Comparison of ENCODE assay signal across 14 cellular contexts in genomic region chr16:11679250-11679649, GRCh38. TPM values are rescaled to one million over a fixed set of nuclear protein-coding genes. Genes with fewer than 3 reads are reported as not detected.
DNase-seq lines count a peak whose midpoint lies in the region; ATAC-seq, FAIRE-seq and TF ChIP-seq lines count a peak whose summit lies in the region.
"Had no signal": no experiment of that assay in that cellular context is flagged by ENCODE, and none has a peak within 500 bp of the region (broad histone marks: within the 10 kb centered on the region; RNA-seq: fewer than 3 reads in every experiment).

No MANE protein-coding gene starts in this region.

- no peak overlapping the region for H3K9ac ChIP-seq in kidney (ENCODE audit: low read length in 2 of 2)

- no peak overlapping the region for H3K4me3 ChIP-seq in kidney (ENCODE audit: low read length in 2 of 2)

- peaks cover 26 to 29% of the 10 kb centered on the region in 2 donors for H3K4me1 ChIP-seq in kidney (ENCODE audit: control insufficient read depth in 1 of 2, insufficient read depth in 1 of 2, low read depth in 1 of 2, low read length in 2 of 2)

- H3K9me3 ChIP-seq in kidney (ENCODE audit: control insufficient read depth in 1 of 2, low read length in 2 of 2), result no peaks in the 10 kb centered on the region

- H3K9me3 Mint-ChIP-seq in activated CD4-positive, alpha-beta memory T cell treated with anti-CD3 and anti-CD28 coated beads for 36 hours, result no peaks in the 10 kb centered on the region
- no peaks in the 10 kb centered on the region for H3K9me3 Mint-ChIP-seq in activated CD4-positive, alpha-beta memory T cell treated with anti-CD3 and anti-CD28 coated beads, Interleukin-2, amount 10 ng/mL, durations not matched to agents 7 days and 5 days
- H3K9me3 Mint-ChIP-seq in stimulated activated memory B cell treated with anti-CD40 and anti-IgM and Interleukin-4, amounts not matched to agents 10 μg/mL and 1 μg/mL and 100 μg/mL, for 72 hours, result no peaks in the 10 kb centered on the region

- peaks cover 26 to 50% of the 10 kb centered on the region in 2 donors for H3K36me3 ChIP-seq in kidney (ENCODE audit: control insufficient read depth in 1 of 2, insufficient read depth in 2 of 2, low read length in 2 of 2)

- H3K4me1 Mint-ChIP-seq in activated CD4-positive, alpha-beta memory T cell treated with anti-CD3 and anti-CD28 coated beads for 36 hours (ENCODE audit: low read depth), result peaks cover 73% of the 10 kb centered on the region
- H3K4me1 Mint-ChIP-seq in activated CD4-positive, alpha-beta memory T cell treated with anti-CD3 and anti-CD28 coated beads, Interleukin-2, amount 10 ng/mL, durations not matched to agents 7 days and 5 days, result peaks cover 71% of the 10 kb centered on the region
- H3K4me1 Mint-ChIP-seq in stimulated activated memory B cell treated with anti-CD40 and anti-IgM and Interleukin-4, amounts not matched to agents 10 μg/mL and 1 μg/mL and 100 μg/mL, for 72 hours, result peaks cover 98% of the 10 kb centered on the region

- H3K27ac ChIP-seq in kidney (ENCODE audit: low read depth in 2 of 2, low read length in 2 of 2), result no peak overlapping the region

- POLR2A ChIA-PET in activated CD4-positive, alpha-beta memory T cell treated with anti-CD3 and anti-CD28 coated beads for 36 hours (lab: Charles Lee), result no interaction called here
- POLR2A ChIA-PET in activated CD4-positive, alpha-beta memory T cell treated with anti-CD3 and anti-CD28 coated beads, Interleukin-2, amount 10 ng/mL, durations not matched to agents 7 days and 5 days (lab: Charles Lee), result no interaction called here

- CTCF ChIA-PET in activated CD4-positive, alpha-beta memory T cell treated with anti-CD3 and anti-CD28 coated beads for 36 hours (lab: Charles Lee), result interaction anchor here (1.2 to 1.6 kb wide), 2 partner anchors 38 to 147 kb away, joined by 3 to 4 read pairs; no protein-coding TSS in a partner anchor
- CTCF ChIA-PET in activated CD4-positive, alpha-beta memory T cell treated with anti-CD3 and anti-CD28 coated beads, Interleukin-2, amount 10 ng/mL, durations not matched to agents 7 days and 5 days (lab: Charles Lee), result interaction anchor here (1.0 to 1.8 kb wide), 5 partner anchors 10 to 283 kb away, joined by 3 to 5 read pairs (median 4); no protein-coding TSS in a partner anchor

- FAIRE-seq in kidney (lab: Jason Lieb, UNC), result no peak
- FAIRE-seq: H54, islet of Langerhans had no signal

- peaks cover 31% of the 10 kb centered on the region for H3K36me3 Mint-ChIP-seq in activated CD4-positive, alpha-beta memory T cell treated with anti-CD3 and anti-CD28 coated beads for 36 hours
- H3K36me3 Mint-ChIP-seq in activated CD4-positive, alpha-beta memory T cell treated with anti-CD3 and anti-CD28 coated beads, Interleukin-2, amount 10 ng/mL, durations not matched to agents 7 days and 5 days (ENCODE audit: low read depth), result peaks cover 70% of the 10 kb centered on the region
- H3K36me3 Mint-ChIP-seq in stimulated activated memory B cell treated with anti-CD40 and anti-IgM and Interleukin-4, amounts not matched to agents 10 μg/mL and 1 μg/mL and 100 μg/mL, for 72 hours, result peaks cover 59% of the 10 kb centered on the region

- ATAC-seq in stimulated activated memory B cell treated with anti-CD40 and anti-IgM and Interleukin-4, amounts not matched to agents 10 μg/mL and 1 μg/mL and 100 μg/mL, for 72 hours, result no peak

- no peak overlapping the region for H3K4me3 Mint-ChIP-seq in activated CD4-positive, alpha-beta memory T cell treated with anti-CD3 and anti-CD28 coated beads for 36 hours
- H3K4me3 Mint-ChIP-seq in activated CD4-positive, alpha-beta memory T cell treated with anti-CD3 and anti-CD28 coated beads, Interleukin-2, amount 10 ng/mL, durations not matched to agents 7 days and 5 days, result no peak overlapping the region
- H3K4me3 Mint-ChIP-seq in stimulated activated memory B cell treated with anti-CD40 and anti-IgM and Interleukin-4, amounts not matched to agents 10 μg/mL and 1 μg/mL and 100 μg/mL, for 72 hours, result peak overlapping the region; percentile 16

- H3K27me3 Mint-ChIP-seq in activated CD4-positive, alpha-beta memory T cell treated with anti-CD3 and anti-CD28 coated beads for 36 hours, result no peaks in the 10 kb centered on the region
- H3K27me3 Mint-ChIP-seq in activated CD4-positive, alpha-beta memory T cell treated with anti-CD3 and anti-CD28 coated beads, Interleukin-2, amount 10 ng/mL, durations not matched to agents 7 days and 5 days, result no peaks in the 10 kb centered on the region
- no peaks in the 10 kb centered on the region for H3K27me3 Mint-ChIP-seq in stimulated activated memory B cell treated with anti-CD40 and anti-IgM and Interleukin-4, amounts not matched to agents 10 μg/mL and 1 μg/mL and 100 μg/mL, for 72 hours

- DNase-seq in activated CD4-positive, alpha-beta memory T cell treated with anti-CD3 and anti-CD28 coated beads for 36 hours, result no peak
- DNase-seq in activated CD4-positive, alpha-beta memory T cell treated with anti-CD3 and anti-CD28 coated beads, Interleukin-2, amount 10 ng/mL, durations not matched to agents 7 days and 5 days, result no peak
- DNase-seq in RPMI8226 (peak; percentile 72), kidney (peak; percentile 62), NCI-H226 (no peak), AML-193 (lab: John Stamatoyannopoulos, UW) (no peak), HPDE6-E6E7 (ENCODE audit: extremely low spot score) (no peak)
- DNase-seq: activated CD8-positive, alpha-beta memory T cell treated with anti-CD3 and anti-CD28 coated beads, Interleukin-2, amount 50 U/mL, for 4 hours; effector CD8-positive, alpha-beta T cell; foreskin fibroblast; NCI-H1105 treated with DMSO at 0.1 percent for 48 hours had no signal

- intact Hi-C loops in activated CD4-positive, alpha-beta memory T cell treated with anti-CD3 and anti-CD28 coated beads for 36 hours (cut with micrococcal nuclease), result no loop called here
- intact Hi-C loops in kidney (cut with DNase I), result no loop called here

- peak overlapping the region; percentile 20 for H3K27ac Mint-ChIP-seq in activated CD4-positive, alpha-beta memory T cell treated with anti-CD3 and anti-CD28 coated beads for 36 hours
- H3K27ac Mint-ChIP-seq in activated CD4-positive, alpha-beta memory T cell treated with anti-CD3 and anti-CD28 coated beads, Interleukin-2, amount 10 ng/mL, durations not matched to agents 7 days and 5 days, result no peak overlapping the region
- peak overlapping the region; percentile 96 for H3K27ac Mint-ChIP-seq in stimulated activated memory B cell treated with anti-CD40 and anti-IgM and Interleukin-4, amounts not matched to agents 10 μg/mL and 1 μg/mL and 100 μg/mL, for 72 hours

- no peak for TF ChIP-seq CTCF in kidney (IDR thresholded peaks at IDR 0.05; ENCODE audit: borderline replicate concordance, extremely low read depth, insufficient read depth)

RNA-seq across cellular contexts. Expression of gene SNN, which starts 11.0 kb away (rescaled TPM):
- total RNA-seq in activated CD4-positive, alpha-beta memory T cell treated with anti-CD3 and anti-CD28 coated beads for 36 hours, result 1 to 10 TPM; 9.1 TPM
- total RNA-seq in activated CD4-positive, alpha-beta memory T cell treated with anti-CD3 and anti-CD28 coated beads, Interleukin-2, amount 10 ng/mL, durations not matched to agents 7 days and 5 days, result 1 to 10 TPM; 6.2 to 7.3 TPM
- total RNA-seq in kidney, result 21.9 TPM
- 16.6 TPM for polyA plus RNA-seq in kidney (ENCODE audit: insufficient read depth, low read depth, low replicate concordance)

Comparison
In these comparisons a context has a peak if more than half of its experiments do, and no peak if none do; other contexts are left out.
1. DNase-seq: peak in RPMI8226 (single experiment) and kidney (single experiment); none in activated CD4-positive, alpha-beta memory T cell treated with anti-CD3 and anti-CD28 coated beads for 36 hours (single experiment), activated CD4-positive, alpha-beta memory T cell treated with anti-CD3 and anti-CD28 coated beads, Interleukin-2, amount 10 ng/mL, durations not matched to agents 7 days and 5 days (single experiment), NCI-H226 (single experiment), AML-193 (0 of 2) and HPDE6-E6E7 (single experiment).